In the genomic region with DNA sequence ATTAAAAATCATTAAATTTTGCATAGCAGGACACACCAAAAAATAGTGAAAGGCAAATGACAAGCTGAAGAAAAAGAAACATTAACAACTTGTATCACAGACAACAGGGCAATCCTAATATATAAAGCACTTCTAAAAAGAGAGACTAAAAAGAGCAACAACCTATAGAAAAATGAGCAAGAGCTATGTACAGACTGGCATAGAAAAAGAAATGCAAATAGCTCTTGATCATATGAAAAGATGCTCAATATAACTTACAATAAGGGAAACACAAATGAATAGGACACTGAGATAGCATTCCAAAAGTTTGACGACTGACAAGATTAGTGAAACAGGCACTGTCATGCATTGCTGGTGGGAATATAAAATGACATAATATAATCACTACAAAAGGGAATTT, we compare ENCODE assay signal across 7 cellular contexts.
"Had no signal": no experiment of that assay in that cellular context is flagged by ENCODE, and none has a peak within 500 bp of the region (broad histone marks: within the 10 kb centered on the region; RNA-seq: fewer than 3 reads in every experiment).

No MANE protein-coding gene starts in this region.

- H3K4me3 ChIP-seq: GM23248, GM23338, HAP-1 had no signal

- H3K36me3 ChIP-seq: HAP-1 had no signal

- H3K9ac ChIP-seq: GM23248 had no signal

- H3K27ac ChIP-seq: GM23248 had no signal

- H3K9me3 ChIP-seq: HAP-1 had no signal

- DNase-seq: GM23248, H7, H9, HCEC 1CT, HFFc6 had no signal
